ENCODE assay signal across 8 cellular contexts in genomic region chr11:30128269-30128932, GRCh38.
DNase-seq lines count a peak whose midpoint lies in the region; ATAC-seq and TF ChIP-seq lines count a peak whose summit lies in the region.

No MANE protein-coding gene starts in this region.

- H3K27ac ChIP-seq in H9 (ENCODE audit: insufficient read length, low read depth, low read length), result no peak overlapping the region
- no peak overlapping the region for H3K27ac ChIP-seq in SJCRH30

- H3T11ph ChIP-seq in H9 (ENCODE audit: low read length), result no peak overlapping the region

- no peak overlapping the region for H4K91ac ChIP-seq in H9 (ENCODE audit: insufficient read length, low read depth, low read length)

- H3K4me1 Mint-ChIP-seq in H9 (no peaks in the 10 kb centered on the region), type B pancreatic cell (ENCODE audit: unreplicated experiment) (no peaks in the 10 kb centered on the region), T-helper 17 cell (peaks cover 2% of the 10 kb centered on the region)
- H3K4me1 Mint-ChIP-seq in stimulated activated naive CD8-positive, alpha-beta T cell treated with anti-CD3 and anti-CD28 coated beads, Interleukin-15, amount 100 ng/mL, for 72 hours, result no peaks in the 10 kb centered on the region

- no peaks in the 10 kb centered on the region for H3K36me3 ChIP-seq in SJCRH30

- WGBS in H9 (ENCODE audit: extremely low coverage, insufficient read length, low lambda C conversion rate), result no CpG with 5 or more reads among the region's 3 CpGs

- no peak overlapping the region for H2BK5ac ChIP-seq in H9 (ENCODE audit: insufficient read length, low read length)

- H3K4me3 ChIP-seq in SJCRH30, result no peak overlapping the region

- no peaks in the 10 kb centered on the region for H3K79me1 ChIP-seq in H9 (ENCODE audit: insufficient read depth, low read depth, low read length, poor library complexity, severe bottlenecking)

- ATAC-seq in stimulated activated naive CD8-positive, alpha-beta T cell treated with anti-CD3 and anti-CD28 coated beads, Interleukin-15, amount 100 ng/mL, for 72 hours, result no peak
- ATAC-seq in T-helper 17 cell, result no peak

- H3K23ac ChIP-seq in H9 (ENCODE audit: insufficient read length, low read depth, low read length), result no peak overlapping the region

- peaks cover 16% of the 10 kb centered on the region for H3K27me3 Mint-ChIP-seq in H9 (ENCODE audit: low read depth)
- peaks cover 8% of the 10 kb centered on the region for H3K27me3 Mint-ChIP-seq in type B pancreatic cell
- H3K27me3 Mint-ChIP-seq in stimulated activated naive CD8-positive, alpha-beta T cell treated with anti-CD3 and anti-CD28 coated beads, Interleukin-15, amount 100 ng/mL, for 72 hours, result no peaks in the 10 kb centered on the region
- peaks cover 20% of the 10 kb centered on the region for H3K27me3 Mint-ChIP-seq in T-helper 17 cell

- H4K8ac ChIP-seq in H9 (replicated peaks; ENCODE audit: insufficient read length, low read depth, low read length), result no peak overlapping the region

- no peaks in the 10 kb centered on the region for H3K23me2 ChIP-seq in H9 (ENCODE audit: insufficient read length, low read depth, low read length, poor library complexity, severe bottlenecking)

- H3K9me3 ChIP-seq in H9 (ENCODE audit: control insufficient read depth, low read depth, low read length), result no peaks in the 10 kb centered on the region
- H3K9me3 ChIP-seq in SJCRH30 (replicated peaks), result no peaks in the 10 kb centered on the region
- H3K9me3 ChIP-seq in T-helper 17 cell (ENCODE audit: control insufficient read depth, low read length, poor library complexity, severe bottlenecking), result no peaks in the 10 kb centered on the region

- no peak overlapping the region for H2AFZ ChIP-seq in H9 (ENCODE audit: low read length)

- H2BK12ac ChIP-seq in H9 (ENCODE audit: insufficient read length, low read depth, low read length), result no peak overlapping the region

- H2BK120ac ChIP-seq in H9 (ENCODE audit: low read depth, low read length, poor library complexity, severe bottlenecking), result no peak overlapping the region

- no peak overlapping the region for H4K5ac ChIP-seq in H9 (ENCODE audit: insufficient read length, low read depth, low read length)

- H3K9me3 Mint-ChIP-seq in H9, result no peaks in the 10 kb centered on the region
- H3K9me3 Mint-ChIP-seq in type B pancreatic cell, result no peaks in the 10 kb centered on the region
- no peaks in the 10 kb centered on the region for H3K9me3 Mint-ChIP-seq in stimulated activated naive CD8-positive, alpha-beta T cell treated with anti-CD3 and anti-CD28 coated beads, Interleukin-15, amount 100 ng/mL, for 72 hours

- no peak overlapping the region for H2BK15ac ChIP-seq in H9 (ENCODE audit: low read depth, low read length)

- H4K20me1 ChIP-seq in H9 (ENCODE audit: control insufficient read depth, insufficient read depth, insufficient read length), result no peaks in the 10 kb centered on the region

- no peak overlapping the region for H3K27ac Mint-ChIP-seq in H9
- no peak overlapping the region for H3K27ac Mint-ChIP-seq in type B pancreatic cell
- H3K27ac Mint-ChIP-seq in stimulated activated naive CD8-positive, alpha-beta T cell treated with anti-CD3 and anti-CD28 coated beads, Interleukin-15, amount 100 ng/mL, for 72 hours, result no peak overlapping the region
- no peak overlapping the region for H3K27ac Mint-ChIP-seq in T-helper 17 cell

- no peak overlapping the region for H3K9ac ChIP-seq in H9 (ENCODE audit: extremely low read depth, insufficient read length, low read length)

- H3K36me3 Mint-ChIP-seq in H9 (ENCODE audit: insufficient read depth in 1 of 3, low read depth in 3 of 3), result no peaks in the 10 kb centered on the region
- no peaks in the 10 kb centered on the region for H3K36me3 Mint-ChIP-seq in type B pancreatic cell
- no peaks in the 10 kb centered on the region for H3K36me3 Mint-ChIP-seq in T-helper 17 cell (ENCODE audit: low read depth)

- TF ChIP-seq CTCF in H9 (conservative IDR thresholded peaks at IDR 0.05) (peak; percentile 77), type B pancreatic cell (conservative IDR thresholded peaks at IDR 0.05) (peak; percentile 82)

- H3K4me3 Mint-ChIP-seq in H9 (no peak overlapping the region), type B pancreatic cell (no peak overlapping the region), T-helper 17 cell (no peak overlapping the region)
- H3K4me3 Mint-ChIP-seq in stimulated activated naive CD8-positive, alpha-beta T cell treated with anti-CD3 and anti-CD28 coated beads, Interleukin-15, amount 100 ng/mL, for 72 hours, result no peak overlapping the region

- H3K18ac ChIP-seq in H9 (ENCODE audit: insufficient read length, low read depth, low read length), result no peak overlapping the region

- DNase-seq in DMS114 treated with DMSO at 0.1 percent for 48 hours (lab: John Stamatoyannopoulos, UW; ENCODE audit: unreplicated experiment), result peak; percentile 4
- no peak for DNase-seq in H9
- DNase-seq in SJCRH30, result peak; percentile 27 to 70
- DNase-seq in foreskin melanocyte, result peak; percentile 35
- no peak for DNase-seq in type B pancreatic cell (ENCODE audit: extremely low spot score, unreplicated experiment)
- DNase-seq in COR-L47 (lab: John Stamatoyannopoulos, UW), result no peak
- DNase-seq in stimulated activated naive CD8-positive, alpha-beta T cell treated with anti-CD3 and anti-CD28 coated beads, Interleukin-15, amount 100 ng/mL, for 72 hours, result no peak
- DNase-seq in T-helper 17 cell, result no peak

- no peak overlapping the region for H3K14ac ChIP-seq in H9 (ENCODE audit: insufficient read depth, low read length)

- H3K79me2 ChIP-seq in H9 (ENCODE audit: insufficient read depth, low read length), result no peaks in the 10 kb centered on the region

- H3K4me2 ChIP-seq in H9 (ENCODE audit: insufficient read depth, insufficient read length, low read length), result no peak overlapping the region

- no peaks in the 10 kb centered on the region for H3K4me1 ChIP-seq in H9 (ENCODE audit: insufficient read depth, low read length)
- H3K4me1 ChIP-seq in SJCRH30, result no peaks in the 10 kb centered on the region

- H3K4ac ChIP-seq in H9 (ENCODE audit: low read depth, low read length), result no peak overlapping the region

- H3K56ac ChIP-seq in H9 (ENCODE audit: insufficient read length, low read depth, low read length), result no peak overlapping the region

- H2BK20ac ChIP-seq in H9 (ENCODE audit: low read depth, low read length, poor library complexity, severe bottlenecking), result no peak overlapping the region

- no peaks in the 10 kb centered on the region; the same call in 1 of the 2 replicates for H3K27me3 ChIP-seq in H9 (ENCODE audit: insufficient read depth, low read length)
- H3K27me3 ChIP-seq in SJCRH30, result no peaks in the 10 kb centered on the region

- no peak overlapping the region for H2AK5ac ChIP-seq in H9 (ENCODE audit: insufficient read length, low read length)

Comparison
In these comparisons a context has a peak if more than half of its experiments do, and no peak if none do; other contexts are left out.
1. DNase-seq: peak in DMS114 treated with DMSO at 0.1 percent for 48 hours (single experiment), SJCRH30 (2 of 2) and foreskin melanocyte (single experiment); none in H9 (single experiment), type B pancreatic cell (single experiment), COR-L47 (single experiment), stimulated activated naive CD8-positive, alpha-beta T cell treated with anti-CD3 and anti-CD28 coated beads, Interleukin-15, amount 100 ng/mL, for 72 hours (0 of 2) and T-helper 17 cell (0 of 3).